ENCODE assay signal across 19 cellular contexts in genomic region chrX:94107981-94108380, GRCh38.
DNase-seq lines count a peak whose midpoint lies in the region; ATAC-seq and TF ChIP-seq lines count a peak whose summit lies in the region.
"Had no signal": no experiment of that assay in that cellular context is flagged by ENCODE, and none has a peak within 500 bp of the region (broad histone marks: within the 10 kb centered on the region; RNA-seq: fewer than 3 reads in every experiment).

No MANE protein-coding gene starts in this region.

- H3F3A ChIP-seq in GM23338 (replicated peaks; ENCODE audit: low read depth) = no peaks in the 10 kb centered on the region

- H3K79me2 ChIP-seq in GM23338 (replicated peaks; ENCODE audit: insufficient read depth) = no peaks in the 10 kb centered on the region
- H3K79me2 ChIP-seq: parathyroid adenoma had no signal

- no peak overlapping the region for H3K27ac ChIP-seq in 22Rv1
- H3K27ac ChIP-seq in GM23338 (ENCODE audit: low read depth) = no peak overlapping the region
- H3K27ac ChIP-seq in Panc1 (ENCODE audit: low read length) = no peak overlapping the region
- no peak overlapping the region for H3K27ac ChIP-seq in CD8-positive, alpha-beta T cell (ENCODE audit: low read depth, low read length)
- no peak overlapping the region for H3K27ac ChIP-seq in lower lobe of right lung
- H3K27ac ChIP-seq: parathyroid adenoma had no signal

- ATAC-seq in GM23338 (no peak), Panc1 (no peak), T-cell (replicated peaks in 1 of 4) (no peak), lower lobe of right lung (no peak)
- ATAC-seq in CD8-positive, alpha-beta T cell = no peak
- ATAC-seq: activated CD4-positive, alpha-beta T cell treated with anti-CD3 and anti-CD28 coated beads for 36 hours had no signal

- H3K4me3 ChIP-seq in GM23338 (no peak overlapping the region), Panc1 (ENCODE audit: low read depth in 2 of 2, low read length in 2 of 2) (no peak overlapping the region), fibroblast of mammary gland (ENCODE audit: control insufficient read depth, low read depth, low read length) (no peak overlapping the region), lower lobe of right lung (no peak overlapping the region)
- H3K4me3 ChIP-seq in CD8-positive, alpha-beta T cell (ENCODE audit: low read depth, low read length) = no peak overlapping the region

- H3K27me3 Mint-ChIP-seq in GM23338 (ENCODE audit: insufficient read depth, low read depth, poor library complexity) (no peaks in the 10 kb centered on the region), T-cell (no peaks in the 10 kb centered on the region)
- H3K27me3 Mint-ChIP-seq in CD8-positive, alpha-beta T cell (ENCODE audit: low read depth) = no peaks in the 10 kb centered on the region
- H3K27me3 Mint-ChIP-seq: activated CD4-positive, alpha-beta T cell treated with anti-CD3 and anti-CD28 coated beads for 36 hours had no signal

- H3K4me1 ChIP-seq in GM23338 (ENCODE audit: insufficient read depth) = peaks cover 11% of the 10 kb centered on the region; the same call in 1 of the 2 replicates
- no peaks in the 10 kb centered on the region for H3K4me1 ChIP-seq in Panc1 (ENCODE audit: control insufficient read depth, insufficient read depth, low read length)
- H3K4me1 ChIP-seq in CD8-positive, alpha-beta T cell (ENCODE audit: insufficient read depth, low read length) = no peaks in the 10 kb centered on the region
- H3K4me1 ChIP-seq in lower lobe of right lung = no peaks in the 10 kb centered on the region
- H3K4me1 ChIP-seq: parathyroid adenoma had no signal

- DNase-seq in GM23338 (ENCODE audit: low spot score) = peak; percentile 1
- no peak for DNase-seq in Panc1 (ENCODE audit: low read depth, low spot score)
- no peak for DNase-seq in fibroblast of mammary gland (ENCODE audit: low read depth)
- DNase-seq in T-cell = no peak
- DNase-seq in CD8-positive, alpha-beta T cell = no peak
- no peak for DNase-seq in lower lobe of right lung
- no peak for DNase-seq in activated CD4-positive, alpha-beta T cell treated with anti-CD3 and anti-CD28 coated beads for 48 hours
- DNase-seq: activated CD4-positive, alpha-beta T cell treated with anti-CD3 and anti-CD28 coated beads for 36 hours; activated CD8-positive, alpha-beta memory T cell treated with anti-CD3 and anti-CD28 coated beads, Interleukin-2, amount 50 U/mL, for 48 hours; activated gamma-delta T cell; amygdala; COR-L47; foreskin fibroblast; NCI-H2081; stimulated activated CD4-positive, alpha-beta T cell treated with anti-CD3 and anti-CD28 coated beads, Interleukin-4, amount 100 ng/mL, for 1 hour; substantia nigra; T1000 had no signal

- peaks cover 9% of the 10 kb centered on the region; the same call in 2 of the 3 replicates for H3K36me3 Mint-ChIP-seq in GM23338 (ENCODE audit: low read depth)
- no peaks in the 10 kb centered on the region for H3K36me3 Mint-ChIP-seq in T-cell
- H3K36me3 Mint-ChIP-seq in CD8-positive, alpha-beta T cell = no peaks in the 10 kb centered on the region

- no peak overlapping the region for H3K4me2 ChIP-seq in GM23338

- H3K4me1 Mint-ChIP-seq in GM23338 (peaks cover 2% of the 10 kb centered on the region; the same call in 2 of the 3 replicates), T-cell (no peaks in the 10 kb centered on the region)
- H3K4me1 Mint-ChIP-seq in CD8-positive, alpha-beta T cell (ENCODE audit: low read depth) = no peaks in the 10 kb centered on the region
- H3K4me1 Mint-ChIP-seq: activated CD4-positive, alpha-beta T cell treated with anti-CD3 and anti-CD28 coated beads for 36 hours had no signal

- POLR2A ChIA-PET in Panc1 (lab: Charles Lee) (no interaction called here), T-cell (lab: Charles Lee) (no interaction called here)
- POLR2A ChIA-PET in CD8-positive, alpha-beta T cell (lab: Charles Lee) = no interaction called here

- in situ Hi-C loops in Panc1 (cut with HindIII; ENCODE audit: low pct_unique_long_range_greater_than_20kb, low sequenced_read_pairs) = no loop called here

- intact Hi-C loops in Panc1 (cut with micrococcal nuclease; ENCODE audit: unreplicated experiment) (no loop called here), lower lobe of right lung (cut with DNase I) (no loop called here)
- intact Hi-C loops in CD8-positive, alpha-beta T cell (cut with DNase I, micrococcal nuclease) = no loop called here

- no peaks in the 10 kb centered on the region for H3K36me3 ChIP-seq in GM23338 (ENCODE audit: insufficient read depth)
- no peaks in the 10 kb centered on the region for H3K36me3 ChIP-seq in Panc1 (ENCODE audit: control insufficient read depth, insufficient read depth, low read length)
- H3K36me3 ChIP-seq in CD8-positive, alpha-beta T cell (ENCODE audit: insufficient read depth, low read length) = no peaks in the 10 kb centered on the region
- no peaks in the 10 kb centered on the region for H3K36me3 ChIP-seq in lower lobe of right lung

- peaks cover 3% of the 10 kb centered on the region; the same call in 2 of the 3 replicates for H3K9me3 Mint-ChIP-seq in GM23338
- H3K9me3 Mint-ChIP-seq in T-cell = peaks cover 0 to 5% (median 0%) of the 10 kb centered on the region in 3 donors
- no peaks in the 10 kb centered on the region for H3K9me3 Mint-ChIP-seq in CD8-positive, alpha-beta T cell

- no peak overlapping the region for H3K27ac Mint-ChIP-seq in GM23338
- no peak overlapping the region for H3K27ac Mint-ChIP-seq in T-cell
- no peak overlapping the region for H3K27ac Mint-ChIP-seq in CD8-positive, alpha-beta T cell
- H3K27ac Mint-ChIP-seq: activated CD4-positive, alpha-beta T cell treated with anti-CD3 and anti-CD28 coated beads for 36 hours had no signal

- H3K4me3 Mint-ChIP-seq in GM23338 = no peak overlapping the region
- no peak overlapping the region for H3K4me3 Mint-ChIP-seq in T-cell
- no peak overlapping the region for H3K4me3 Mint-ChIP-seq in CD8-positive, alpha-beta T cell
- H3K4me3 Mint-ChIP-seq: activated CD4-positive, alpha-beta T cell treated with anti-CD3 and anti-CD28 coated beads for 36 hours had no signal

- H2AFZ ChIP-seq in GM23338 = no peak overlapping the region
- H2AFZ ChIP-seq: parathyroid adenoma had no signal

- H3K27me3 ChIP-seq in GM23338 (ENCODE audit: insufficient read depth) = no peaks in the 10 kb centered on the region
- no peaks in the 10 kb centered on the region for H3K27me3 ChIP-seq in Panc1 (ENCODE audit: control insufficient read depth, insufficient read depth, low read length)
- no peaks in the 10 kb centered on the region for H3K27me3 ChIP-seq in CD8-positive, alpha-beta T cell (ENCODE audit: insufficient read depth, low read length)
- H3K27me3 ChIP-seq in lower lobe of right lung (ENCODE audit: low read depth) = no peaks in the 10 kb centered on the region

- H4K20me1 ChIP-seq in GM23338 (replicated peaks; ENCODE audit: insufficient read depth) = no peaks in the 10 kb centered on the region

- no TSS peak for BruUV-seq in Panc1 (replicated peaks; lab: Mats Ljungman, UMichigan)

- CTCF ChIA-PET in Panc1 (lab: Charles Lee) (no interaction called here), T-cell (lab: Charles Lee) (no interaction called here)
- CTCF ChIA-PET in CD8-positive, alpha-beta T cell (lab: Charles Lee) = no interaction called here

- TF ChIP-seq CTCF in 22Rv1 (IDR thresholded peaks at IDR 0.05) (peak; percentile 54), GM23338 (conservative IDR thresholded peaks at IDR 0.05; ENCODE audit: low read depth in 2 of 2) (peak; percentile 32 to 40), Panc1 (IDR thresholded peaks at IDR 0.05) (peak; percentile 33; the same call in 1 of the 2 replicates), fibroblast of mammary gland (conservative IDR thresholded peaks at IDR 0.05; ENCODE audit: control insufficient read depth, insufficient read depth, low read depth, low read length) (peak; percentile 24), lower lobe of right lung (IDR thresholded peaks at IDR 0.05) (no peak)
- TF ChIP-seq CTCF in CD8-positive, alpha-beta T cell (IDR thresholded peaks at IDR 0.05) = no peak

- no peaks in the 10 kb centered on the region for H3K9me3 ChIP-seq in Panc1 (ENCODE audit: control insufficient read depth, insufficient read depth, low read depth, low read length)
- H3K9me3 ChIP-seq in CD8-positive, alpha-beta T cell (ENCODE audit: low read length) = no peaks in the 10 kb centered on the region
- no peaks in the 10 kb centered on the region for H3K9me3 ChIP-seq in lower lobe of right lung

- H3K9me2 ChIP-seq in GM23338 (ENCODE audit: insufficient read depth) = no peaks in the 10 kb centered on the region

TF ChIP-seq in GM23338, 12 proteins besides CTCF, POLR2A, EP300 and RAD21 (continues in another document):
- no peak for TF ChIP-seq REST (IDR thresholded peaks at IDR 0.05; ENCODE audit: unreplicated experiment)
- TF ChIP-seq EZH2 (IDR thresholded peaks at IDR 0.05; ENCODE audit: low read depth, unreplicated experiment) = no peak

Comparison
In these comparisons a context has a peak if more than half of its experiments do, and no peak if none do; other contexts are left out.
1. CTCF ChIP-seq: peak in 22Rv1 (single experiment), GM23338 (2 of 2), Panc1 (single experiment) and fibroblast of mammary gland (single experiment); none in CD8-positive, alpha-beta T cell (single experiment) and lower lobe of right lung (single experiment).